ENCODE assay signal across 8 cellular contexts in genomic region chr11:57800444-57801184, GRCh38. TPM values are rescaled to one million over a fixed set of nuclear protein-coding genes. Genes with fewer than 3 reads are reported as not detected.
DNase-seq lines count a peak whose midpoint lies in the region; ATAC-seq and TF ChIP-seq lines count a peak whose summit lies in the region.

No MANE protein-coding gene starts in this region.

- peak overlapping the region; percentile 0 for H3K27ac ChIP-seq in effector memory CD4-positive, alpha-beta T cell (ENCODE audit: insufficient read depth, low read length, poor library complexity, severe bottlenecking)
- peak overlapping the region; percentile 81 to 88 (median 86) for H3K27ac ChIP-seq in transverse colon

- in situ Hi-C loops in GM13977 (cut with MboI; ENCODE audit: low pct_unique_long_range_greater_than_20kb, low sequenced_read_pairs, unreplicated experiment) (loop anchor here (25.0 kb wide), 2 partner anchors 238 to 712 kb away; partner anchors contain the start of genes OR5B21 and UBE2L6), transverse colon (cut with MboI; ENCODE audit: low pct_ligation_motif_present in 1 of 4, low pct_unique_long_range_greater_than_20kb in 1 of 4, low sequenced_read_pairs in 3 of 4) (loop anchor here in 3 of 4 donors (5.0 to 25.0 kb wide), 6 partner anchors 38 to 712 kb away; partner anchors contain the start of genes OR5B21 (in 2 of the 3), SELENOH (in 2 of the 3), CTNND1 (in 1 of the 3) and UBE2L6 (in 1 of the 3))

- H3K36me3 ChIP-seq in effector memory CD4-positive, alpha-beta T cell (ENCODE audit: control insufficient read depth, insufficient read depth, low read length) = peaks cover 11% of the 10 kb centered on the region
- H3K36me3 ChIP-seq in transverse colon = peaks cover 0 to 59% (median 28%) of the 10 kb centered on the region in 4 donors

- peak overlapping the region; percentile 0 for H3K4me3 Mint-ChIP-seq in memory B cell

- H3K4me3 ChIP-seq in effector memory CD4-positive, alpha-beta T cell (ENCODE audit: insufficient read depth, low read depth, low read length, poor library complexity, severe bottlenecking) = no peak overlapping the region
- H3K4me3 ChIP-seq in transverse colon = no peak overlapping the region

- DNase-seq in AG20443 (ENCODE audit: low spot score) (peak; percentile 76), GM13977 (ENCODE audit: low spot score) (peak; percentile 66), NCI-H1105 treated with DMSO at 0.1 percent for 48 hours (lab: John Stamatoyannopoulos, UW) (peak; percentile 89), memory B cell (ENCODE audit: low spot score in 2 of 2) (peak; percentile 21 to 64), transverse colon (no peak)
- no peak for DNase-seq in effector memory CD4-positive, alpha-beta T cell

- H3K4me1 ChIP-seq in effector memory CD4-positive, alpha-beta T cell (ENCODE audit: control insufficient read depth, insufficient read depth, low read length, poor library complexity, severe bottlenecking) = peaks cover 11% of the 10 kb centered on the region
- H3K4me1 ChIP-seq in transverse colon = peaks cover 28 to 50% (median 36%) of the 10 kb centered on the region in 4 donors

- peaks cover 23% of the 10 kb centered on the region for H3K4me1 Mint-ChIP-seq in memory B cell

- peaks cover 29% of the 10 kb centered on the region for H3K36me3 Mint-ChIP-seq in memory B cell

- peak; percentile 87 for ATAC-seq in HG02798 (IDR thresholded peaks at IDR 0.05; ENCODE audit: poor library complexity, unreplicated experiment)
- peak; percentile 89 for ATAC-seq in SK-N-SH treated with all-trans-retinoic acid at 6 μM for 48 hours
- ATAC-seq in memory B cell (ENCODE audit: low read depth) = peak; percentile 87

- TF ChIP-seq CTCF in GM13977 (IDR thresholded peaks at IDR 0.05; ENCODE audit: extremely low read depth, insufficient read depth, missing control alignments) = peak; percentile 75
- TF ChIP-seq CTCF in transverse colon (IDR thresholded peaks at IDR 0.05) = peak; percentile 89 to 99 (median 91)

- TF ChIP-seq POLR2A in transverse colon (IDR thresholded peaks at IDR 0.05) = no peak

- H3K27me3 Mint-ChIP-seq in memory B cell = no peaks in the 10 kb centered on the region

- no peaks in the 10 kb centered on the region for H3K9me3 Mint-ChIP-seq in memory B cell

- WGBS in transverse colon (ENCODE audit: low coverage in 1 of 2), 2 donors = 0 to 44% methylated on average over 2 to 4 of the region's 4 CpGs

- no peaks in the 10 kb centered on the region for H3K27me3 ChIP-seq in effector memory CD4-positive, alpha-beta T cell (replicated peaks; ENCODE audit: control insufficient read depth, insufficient read depth, low read length, poor library complexity, severe bottlenecking)
- H3K27me3 ChIP-seq in transverse colon = no peaks in the 10 kb centered on the region

- peak overlapping the region; percentile 42 for H3K27ac Mint-ChIP-seq in memory B cell

- intact Hi-C loops in transverse colon (cut with DNase I; ENCODE audit: low total_unique reads) = loop anchor here (5.0 kb wide), 1 partner anchor 38 kb away; the partner anchor contains the start of gene CTNND1

- H3K9me3 ChIP-seq in effector memory CD4-positive, alpha-beta T cell (ENCODE audit: control insufficient read depth, low read length) = no peaks in the 10 kb centered on the region
- no peaks in the 10 kb centered on the region for H3K9me3 ChIP-seq in transverse colon

- no peak for TF ChIP-seq EP300 in transverse colon (IDR thresholded peaks at IDR 0.05; ENCODE audit: low read depth)

TF ChIP-seq in SK-N-SH treated with all-trans-retinoic acid at 6 μM for 48 hours, 23 proteins besides CTCF, POLR2A, EP300 and RAD21:
- no peak for TF ChIP-seq ZNF8 (CRISPR knock-in tag; IDR thresholded peaks at IDR 0.05)
- TF ChIP-seq ZNF70 (CRISPR knock-in tag; IDR thresholded peaks at IDR 0.05) = no peak
- no peak for TF ChIP-seq RARB (CRISPR knock-in tag; IDR thresholded peaks at IDR 0.05)
- no peak for TF ChIP-seq TOX (CRISPR knock-in tag; IDR thresholded peaks at IDR 0.05; ENCODE audit: borderline replicate concordance)
- TF ChIP-seq, protein P1, sequence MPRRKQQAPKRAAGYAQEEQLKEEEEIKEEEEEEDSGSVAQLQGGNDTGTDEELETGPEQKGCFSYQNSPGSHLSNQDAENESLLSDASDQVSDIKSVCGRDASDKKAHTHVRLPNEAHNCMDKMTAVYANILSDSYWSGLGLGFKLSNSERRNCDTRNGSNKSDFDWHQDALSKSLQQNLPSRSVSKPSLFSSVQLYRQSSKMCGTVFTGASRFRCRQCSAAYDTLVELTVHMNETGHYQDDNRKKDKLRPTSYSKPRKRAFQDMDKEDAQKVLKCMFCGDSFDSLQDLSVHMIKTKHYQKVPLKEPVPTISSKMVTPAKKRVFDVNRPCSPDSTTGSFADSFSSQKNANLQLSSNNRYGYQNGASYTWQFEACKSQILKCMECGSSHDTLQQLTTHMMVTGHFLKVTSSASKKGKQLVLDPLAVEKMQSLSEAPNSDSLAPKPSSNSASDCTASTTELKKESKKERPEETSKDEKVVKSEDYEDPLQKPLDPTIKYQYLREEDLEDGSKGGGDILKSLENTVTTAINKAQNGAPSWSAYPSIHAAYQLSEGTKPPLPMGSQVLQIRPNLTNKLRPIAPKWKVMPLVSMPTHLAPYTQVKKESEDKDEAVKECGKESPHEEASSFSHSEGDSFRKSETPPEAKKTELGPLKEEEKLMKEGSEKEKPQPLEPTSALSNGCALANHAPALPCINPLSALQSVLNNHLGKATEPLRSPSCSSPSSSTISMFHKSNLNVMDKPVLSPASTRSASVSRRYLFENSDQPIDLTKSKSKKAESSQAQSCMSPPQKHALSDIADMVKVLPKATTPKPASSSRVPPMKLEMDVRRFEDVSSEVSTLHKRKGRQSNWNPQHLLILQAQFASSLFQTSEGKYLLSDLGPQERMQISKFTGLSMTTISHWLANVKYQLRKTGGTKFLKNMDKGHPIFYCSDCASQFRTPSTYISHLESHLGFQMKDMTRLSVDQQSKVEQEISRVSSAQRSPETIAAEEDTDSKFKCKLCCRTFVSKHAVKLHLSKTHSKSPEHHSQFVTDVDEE (CRISPR knock-in tag; IDR thresholded peaks at IDR 0.05) = 0 out of 2 replicates have a peak, but pooled peaks have one; percentile 13
- TF ChIP-seq ISL1 (CRISPR knock-in tag; IDR thresholded peaks at IDR 0.05) = no peak
- no peak for TF ChIP-seq CSDC2 (CRISPR knock-in tag; IDR thresholded peaks at IDR 0.05)

RNA-seq across cellular contexts. Expression of gene CTNND1, which starts 39.0 kb away (rescaled TPM):
- 100 to 1,000 TPM; 165 to 415 (median 374) TPM for total RNA-seq in transverse colon

RNA-seq across cellular contexts. Expression of gene BTBD18, which starts 49.0 kb away (rescaled TPM):
- not detected for total RNA-seq in transverse colon

RNA-seq across cellular contexts. Expression of gene SELENOH, which starts 59.3 kb away (rescaled TPM):
- 100 to 1,000 TPM in 2 of 4 donors, 10 to 100 TPM in 2; 78.2 to 117 (median 102) TPM for total RNA-seq in transverse colon

Comparison
In these comparisons a context has a peak if more than half of its experiments do, and no peak if none do; other contexts are left out.
1. DNase-seq: peak in AG20443 (single experiment), GM13977 (single experiment), NCI-H1105 treated with DMSO at 0.1 percent for 48 hours (single experiment) and memory B cell (2 of 2); none in effector memory CD4-positive, alpha-beta T cell (0 of 3) and transverse colon (single experiment).
2. Peak in every context shown above with its lines, with median percentiles within 50 percentile points of each other: ATAC-seq.